13 cellular contexts compared by ENCODE assay signal in genomic region chr2:102062802-102063201, GRCh38.
DNase-seq lines count a peak whose midpoint lies in the region; ATAC-seq, FAIRE-seq and TF ChIP-seq lines count a peak whose summit lies in the region.
"Had no signal": no experiment of that assay in that cellular context is flagged by ENCODE, and none has a peak within 500 bp of the region (broad histone marks: within the 10 kb centered on the region; RNA-seq: fewer than 3 reads in every experiment).

No MANE protein-coding gene starts in this region.

- H3K18ac ChIP-seq in trophoblast cell (ENCODE audit: low read length) = no peak overlapping the region

- peak overlapping the region; percentile 77 for H2BK12ac ChIP-seq in trophoblast cell (ENCODE audit: low read length)

- H3K4ac ChIP-seq in trophoblast cell (ENCODE audit: low read depth, low read length) = no peak overlapping the region

- peak overlapping the region; percentile 22 for H2AK5ac ChIP-seq in trophoblast cell (ENCODE audit: low read length)

- WGBS in A549 (ENCODE audit: missing lambda C conversion rate) = 83% methylated on average over 3 of the region's 3 CpGs
- no CpG with 5 or more reads among the region's 3 CpGs for WGBS in trophoblast cell (ENCODE audit: extremely low coverage, insufficient coverage, insufficient read length)

- peaks cover 20% of the 10 kb centered on the region for H3K36me3 Mint-ChIP-seq in HFFc6 (ENCODE audit: low read depth)

- peaks cover 21% of the 10 kb centered on the region for H3K9me3 Mint-ChIP-seq in HFFc6
- H3K9me3 Mint-ChIP-seq: effector memory CD8-positive, alpha-beta T cell had no signal

- peak overlapping the region; percentile 97 for H3K27ac Mint-ChIP-seq in HFFc6

- DNase-seq in A549 (ENCODE audit: low read depth in 1 of 2, low spot score in 1 of 2) (no peak), HFFc6 (no peak), coronary artery (ENCODE audit: low spot score) (no peak), trophoblast cell (no peak), EL (no peak), DMS79 treated with DMSO at 0.1 percent for 48 hours (lab: John Stamatoyannopoulos, UW) (no peak)
- DNase-seq: activated CD4-positive, alpha-beta T cell treated with anti-CD3 and anti-CD28 coated beads, Interleukin-2, amount 50 U/mL, for 4 hours; effector memory CD8-positive, alpha-beta T cell; hippocampal formation; NCI-H187 treated with DMSO at 0.1 percent for 48 hours had no signal

- no peak for TF ChIP-seq POLR2A in A549 (IDR thresholded peaks at IDR 0.05; ENCODE audit: low read length)

- TF ChIP-seq RAD21 in A549 (conservative IDR thresholded peaks at IDR 0.05 in 1 of 2, IDR thresholded peaks at IDR 0.05 in 1 of 2) = no peak

- no peaks in the 10 kb centered on the region; the same call in 1 of the 2 replicates for H3K27me3 Mint-ChIP-seq in HFFc6 (ENCODE audit: insufficient read depth)

- H3K4me3 Mint-ChIP-seq in HFFc6 = peak overlapping the region; percentile 56; the same call in 1 of the 2 replicates
- H3K4me3 Mint-ChIP-seq: effector memory CD8-positive, alpha-beta T cell had no signal

- no peak overlapping the region for H3K23ac ChIP-seq in trophoblast cell (ENCODE audit: low read length)

- POLR2A ChIA-PET in A549 (lab: Yijun Ruan, JAX) = no interaction called here

- H3K79me2 ChIP-seq in trophoblast cell (ENCODE audit: control insufficient read depth, insufficient read depth, low read length, poor library complexity) = no peaks in the 10 kb centered on the region

- no peak overlapping the region for H4K12ac ChIP-seq in trophoblast cell (ENCODE audit: low read depth, low read length)

- no peak overlapping the region for H2AFZ ChIP-seq in trophoblast cell (ENCODE audit: insufficient read depth, low read length, poor library complexity)

- H3K14ac ChIP-seq in trophoblast cell (ENCODE audit: low read length) = peak overlapping the region; percentile 49

- peak overlapping the region; percentile 30 for H4K8ac ChIP-seq in trophoblast cell (ENCODE audit: low read depth, low read length)

- H3K27ac ChIP-seq in A549 = peak overlapping the region; percentile 98 to 99
- H3K27ac ChIP-seq in coronary artery = peak overlapping the region; percentile 91 to 95
- H3K27ac ChIP-seq in trophoblast cell (ENCODE audit: low read depth, low read length) = peak overlapping the region; percentile 80
- H3K27ac ChIP-seq: KMS-11 had no signal

- TF ChIP-seq CTCF in A549 (IDR thresholded peaks at IDR 0.05) (no peak), HFFc6 (IDR thresholded peaks at IDR 0.05) (no peak), coronary artery (IDR thresholded peaks at IDR 0.05) (no peak)

- H3K4me3 ChIP-seq in A549 = no peak overlapping the region
- H3K4me3 ChIP-seq in coronary artery = no peak overlapping the region
- no peak overlapping the region for H3K4me3 ChIP-seq in trophoblast cell (ENCODE audit: low read depth, low read length)

- H2BK120ac ChIP-seq in trophoblast cell (ENCODE audit: insufficient read depth, low read length, poor library complexity) = peak overlapping the region; percentile 82

- no peak overlapping the region for H3K9ac ChIP-seq in trophoblast cell (ENCODE audit: low read length)
- H3K9ac ChIP-seq: KMS-11 had no signal

- peaks cover 41% of the 10 kb centered on the region for H3K79me1 ChIP-seq in trophoblast cell (ENCODE audit: low read length)

- H2BK5ac ChIP-seq in trophoblast cell (ENCODE audit: low read depth, low read length, poor library complexity) = peak overlapping the region; percentile 57

- ATAC-seq in A549 = no peak
- no peak for ATAC-seq in GM21381 (IDR thresholded peaks at IDR 0.05; ENCODE audit: unreplicated experiment)
- ATAC-seq in HG03432 (IDR thresholded peaks at IDR 0.05; ENCODE audit: unreplicated experiment) = no peak

- H3K4me1 Mint-ChIP-seq in HFFc6 (ENCODE audit: low read depth) = peaks cover 61% of the 10 kb centered on the region

- H4K91ac ChIP-seq in trophoblast cell (ENCODE audit: low read depth, low read length) = peak overlapping the region; percentile 46

- H3K36me3 ChIP-seq in trophoblast cell (ENCODE audit: control insufficient read depth in 1 of 2, insufficient read depth in 2 of 2, low read length in 2 of 2) = no peaks in the 10 kb centered on the region

- FAIRE-seq in A549 (lab: Jason Lieb, UNC) = no peak

- H3K4me1 ChIP-seq in A549 = peaks cover 51% of the 10 kb centered on the region
- peaks cover 41 to 44% of the 10 kb centered on the region in 2 experiments for H3K4me1 ChIP-seq in trophoblast cell (ENCODE audit: control insufficient read depth in 1 of 2, insufficient read depth in 2 of 2, low read length in 2 of 2)

- CTCF ChIA-PET in A549 (lab: Yijun Ruan, JAX) = interaction anchor here (0.7 to 2.1 kb wide), 5 partner anchors 17 to 190 kb away, joined by 3 to 11 read pairs (median 4); no protein-coding TSS in a partner anchor

- TF ChIP-seq EP300 in A549 (IDR thresholded peaks at IDR 0.05) = no peak

- H3K9me3 ChIP-seq in A549 (no peaks in the 10 kb centered on the region), trophoblast cell (ENCODE audit: insufficient read depth, low read depth, low read length) (peaks cover 4% of the 10 kb centered on the region)

- H3K4me2 ChIP-seq in A549 = peak overlapping the region; percentile 90
- no peak overlapping the region for H3K4me2 ChIP-seq in trophoblast cell (ENCODE audit: low read length)
- H3K4me2 ChIP-seq: KMS-11 had no signal

- no peaks in the 10 kb centered on the region for H3K27me3 ChIP-seq in trophoblast cell (ENCODE audit: insufficient read depth, low read length)

TF ChIP-seq in A549, 52 proteins besides CTCF, POLR2A, EP300 and RAD21:
- TF ChIP-seq BCL3 (IDR thresholded peaks at IDR 0.05) = no peak
- no peak for TF ChIP-seq JUNB (IDR thresholded peaks at IDR 0.05)
- no peak for TF ChIP-seq MAX (IDR thresholded peaks at IDR 0.05)
- no peak for TF ChIP-seq HDAC2 (IDR thresholded peaks at IDR 0.05)
